ENCODE assay signal across 1 cellular context in the genomic region with DNA sequence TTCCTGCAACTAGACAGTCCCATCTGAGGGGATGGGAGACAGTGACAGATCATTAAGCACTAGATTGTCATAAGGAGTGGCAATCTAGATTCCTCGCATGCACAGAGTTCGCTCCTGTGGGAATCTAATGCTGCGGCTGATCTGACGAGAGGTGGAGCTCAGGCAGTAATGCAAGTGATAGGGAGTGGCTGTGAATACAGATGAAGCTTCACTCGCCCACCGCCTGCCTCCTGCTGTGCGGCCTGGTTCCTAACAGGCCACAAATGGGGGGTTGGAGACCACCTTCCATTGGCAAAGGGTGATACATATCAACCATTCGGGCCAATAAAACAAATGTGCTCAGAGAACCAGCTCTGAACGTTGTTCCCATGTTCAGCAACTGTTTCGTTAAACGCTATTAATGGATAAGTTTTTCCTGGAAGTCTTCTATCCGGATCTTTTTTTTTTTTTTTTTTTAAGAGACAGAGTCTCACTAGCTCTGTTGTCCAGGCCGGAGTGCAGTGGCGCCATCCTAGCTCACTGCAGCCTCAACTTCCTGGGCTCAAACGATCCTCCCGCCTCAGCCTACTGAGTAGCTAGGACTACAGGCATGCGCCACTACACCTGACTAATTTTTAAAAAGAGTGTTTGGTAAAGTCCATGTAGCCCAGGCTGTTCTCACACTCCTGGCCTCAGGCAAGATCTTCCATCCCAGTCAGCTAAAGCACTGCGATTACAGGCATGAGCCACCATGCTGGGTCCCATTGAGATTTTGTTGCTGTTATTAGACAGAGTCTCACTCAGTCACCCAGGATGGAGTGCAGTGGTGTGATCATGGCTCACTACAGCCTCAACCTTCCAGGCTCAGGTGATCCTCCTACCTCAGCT.
TF ChIP-seq lines count a peak whose summit lies in the region.

No MANE protein-coding gene starts in this region.

TF ChIP-seq in GM23338, 12 proteins besides CTCF, POLR2A, EP300 and RAD21:
- TF ChIP-seq CREB1 (CRISPR knock-in tag; IDR thresholded peaks at IDR 0.05; ENCODE audit: low read depth), result no peak
- TF ChIP-seq ZNF331 (CRISPR knock-in tag; IDR thresholded peaks at IDR 0.05; ENCODE audit: low read depth), result no peak
- no peak for TF ChIP-seq ETS1 (IDR thresholded peaks at IDR 0.05)
- TF ChIP-seq STAT1 (IDR thresholded peaks at IDR 0.05; ENCODE audit: unreplicated experiment), result no peak
